Comparison of ENCODE assay signal across 15 cellular contexts in the genomic region with DNA sequence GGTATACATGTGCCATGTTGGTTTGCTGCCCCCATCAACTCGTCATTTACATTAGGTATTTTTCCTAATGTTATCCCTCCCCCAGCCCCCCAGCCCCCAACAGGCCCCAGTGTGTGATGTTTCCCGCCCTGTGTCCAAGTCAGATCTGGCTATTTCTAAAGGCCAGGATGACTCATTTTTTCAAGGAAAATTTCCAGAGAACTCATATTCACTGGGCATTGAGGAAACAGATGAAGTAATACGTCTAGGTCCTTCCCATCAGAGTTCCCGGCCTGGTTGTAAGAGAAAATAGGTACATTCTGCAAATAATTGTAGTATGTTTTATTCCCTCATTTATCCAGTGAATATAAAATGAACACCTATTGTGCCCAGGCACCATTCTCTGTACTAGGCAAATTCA.
A peak's percentile ranks its signal among the peaks of the same experiment; 100 is the strongest.
DNase-seq lines count a peak whose midpoint lies in the region; ATAC-seq and TF ChIP-seq lines count a peak whose summit lies in the region.
"Had no signal": no experiment of that assay in that cellular context is flagged by ENCODE, and none has a peak within 500 bp of the region (broad histone marks: within the 10 kb centered on the region; RNA-seq: fewer than 3 reads in every experiment).

No MANE protein-coding gene starts in this region.

- H3K36me3 ChIP-seq in RWPE2 (ENCODE audit: low read depth) = no peaks in the 10 kb centered on the region
- no peaks in the 10 kb centered on the region for H3K36me3 ChIP-seq in sigmoid colon
- no peaks in the 10 kb centered on the region for H3K36me3 ChIP-seq in spleen

- H3K9me3 ChIP-seq in RWPE2 (ENCODE audit: severe bottlenecking) = no peaks in the 10 kb centered on the region
- H3K9me3 ChIP-seq in sigmoid colon = no peaks in the 10 kb centered on the region
- peaks cover 0 to 9% (median 0%) of the 10 kb centered on the region in 8 donors for H3K9me3 ChIP-seq in spleen

- H3K4me3 ChIP-seq in AG10803 (ENCODE audit: low read length) = no peak overlapping the region
- no peak overlapping the region for H3K4me3 ChIP-seq in RWPE2 (ENCODE audit: severe bottlenecking)
- H3K4me3 ChIP-seq in fibroblast of mammary gland (ENCODE audit: control insufficient read depth, low read depth, low read length) = no peak overlapping the region
- H3K4me3 ChIP-seq in sigmoid colon = no peak overlapping the region
- H3K4me3 ChIP-seq in spleen = no peak overlapping the region

- H3K4me1 ChIP-seq in RWPE2 (ENCODE audit: insufficient read depth, poor library complexity, severe bottlenecking) (peaks cover 4% of the 10 kb centered on the region), sigmoid colon (no peaks in the 10 kb centered on the region), spleen (peaks cover 0 to 8% (median 4%) of the 10 kb centered on the region in 6 donors)

- no peak for TF ChIP-seq EP300 in sigmoid colon (IDR thresholded peaks at IDR 0.05)

- no peak for TF ChIP-seq POLR2A in sigmoid colon (IDR thresholded peaks at IDR 0.05)
- no peak for TF ChIP-seq POLR2A in spleen (IDR thresholded peaks at IDR 0.05)

- H3K27me3 ChIP-seq in RWPE2 (ENCODE audit: insufficient read depth, poor library complexity, severe bottlenecking) (no peaks in the 10 kb centered on the region), sigmoid colon (no peaks in the 10 kb centered on the region), spleen (replicated peaks in 1 of 7) (no peaks in the 10 kb centered on the region)

- DNase-seq in AG10803 (ENCODE audit: low read depth) (peak; percentile 13), RWPE2 (ENCODE audit: low spot score) (peak; percentile 11), fibroblast of mammary gland (ENCODE audit: low read depth) (peak; percentile 18), sigmoid colon (peak; percentile 4), spleen (no peak), NCI-H2171 (lab: John Stamatoyannopoulos, UW) (no peak)
- DNase-seq: ACHN, KG1, MM.1S, NCI-H1105, NCI-H187, NCI-H510A, NCI-H82 had no signal

- 74 to 78% methylated on average over 4 of the region's 4 CpGs for WGBS in sigmoid colon, 2 donors
- whole genome bisulfite sequencing in spleen, 5 donors = 71 to 87% (median 79%) methylated on average over 4 of the region's 4 CpGs

- ATAC-seq in RWPE2 (ENCODE audit: low read depth) (peak; percentile 78), HG02870 (IDR thresholded peaks at IDR 0.05; ENCODE audit: unreplicated experiment) (no peak)
- ATAC-seq: Panc1 had no signal

- intact Hi-C loops in sigmoid colon (cut with DNase I) = no loop called here
- intact Hi-C loops in spleen (cut with DNase I; ENCODE audit: low total_unique reads) = no loop called here

- H3K27ac ChIP-seq in RWPE2 (ENCODE audit: poor library complexity, severe bottlenecking) (no peak overlapping the region), sigmoid colon (no peak overlapping the region), spleen (no peak overlapping the region)

- TF ChIP-seq CTCF in AG10803 (conservative IDR thresholded peaks at IDR 0.05; ENCODE audit: low read length) = no peak
- TF ChIP-seq CTCF in RWPE2 (IDR thresholded peaks at IDR 0.05; ENCODE audit: poor library complexity, severe bottlenecking) = no peak
- TF ChIP-seq CTCF in fibroblast of mammary gland (conservative IDR thresholded peaks at IDR 0.05; ENCODE audit: control insufficient read depth, insufficient read depth, low read depth, low read length) = no peak
- no peak for TF ChIP-seq CTCF in sigmoid colon (IDR thresholded peaks at IDR 0.05)
- TF ChIP-seq CTCF in spleen (IDR thresholded peaks at IDR 0.05 in 8 of 11, conservative IDR thresholded peaks at IDR 0.05 in 3 of 11) = no peak

Comparison
In these comparisons a context has a peak if more than half of its experiments do, and no peak if none do; other contexts are left out.
1. DNase-seq: peak in AG10803 (single experiment), RWPE2 (single experiment), fibroblast of mammary gland (single experiment) and sigmoid colon (single experiment); none in spleen (single experiment) and NCI-H2171 (single experiment).